ENCODE assay signal across 8 cellular contexts in genomic region chr17:21306611-21307272, GRCh38. TPM values are rescaled to one million over a fixed set of nuclear protein-coding genes. Genes with fewer than 3 reads are reported as not detected.
DNase-seq lines count a peak whose midpoint lies in the region; ATAC-seq, FAIRE-seq and TF ChIP-seq lines count a peak whose summit lies in the region.
"Not testable (repeated sequence)": the region's sequence is repeated elsewhere in the genome, so short reads cannot be mapped to it uniquely, and the experiment has no call there.

No MANE protein-coding gene starts in this region.

- H3K27ac ChIP-seq in HEK293 (ENCODE audit: extremely low read depth, low read depth, low read length); right lobe of liver; pancreas: not testable (repeated sequence)
- peak overlapping the region; percentile 27 to 36 for H3K27ac ChIP-seq in ascending aorta
- peak overlapping the region in 1 of 2 donors; percentile 35 for H3K27ac ChIP-seq in tibial artery

- peaks cover 4 to 74% of the 10 kb centered on the region in 2 experiments; a peak in 2 of 3 replicates for H3K36me3 ChIP-seq in HEK293 (ENCODE audit: control insufficient read depth in 2 of 2, insufficient read depth in 1 of 2, low read length in 2 of 2)
- peaks cover 38 to 69% of the 10 kb centered on the region in 2 donors for H3K36me3 ChIP-seq in ascending aorta
- peaks cover 4 to 61% (median 19%) of the 10 kb centered on the region in 4 donors for H3K36me3 ChIP-seq in right lobe of liver
- peaks cover 3 to 37% (median 10%) of the 10 kb centered on the region in 3 donors for H3K36me3 ChIP-seq in pancreas
- peaks cover 45 to 87% (median 72%) of the 10 kb centered on the region in 3 donors for H3K36me3 ChIP-seq in tibial artery

- H3K27me3 ChIP-seq in ascending aorta, right lobe of liver, pancreas, tibial artery: not testable (repeated sequence)

- DNase-seq in A172 (ENCODE audit: low spot score) (peak; percentile 52), ascending aorta (ENCODE audit: low spot score in 2 of 2) (peak in 1 of 2 donors; percentile 52), cardiac septum (ENCODE audit: low spot score) (peak; percentile 65), right lobe of liver (peak in 2 of 3 donors; percentile 24 to 26), pancreas (peak in 4 of 6 donors; percentile 4 to 24 (median 12)), tibial artery (peak; percentile 18 to 53)
- DNase-seq in activated CD4-positive, alpha-beta T cell treated with anti-CD3 and anti-CD28 coated beads for 1 hour: peak; percentile 7

- CTCF ChIA-PET in HEK293 (lab: Yijun Ruan, JAX): not testable (repeated sequence)

- whole genome bisulfite sequencing in right lobe of liver (ENCODE audit: insufficient coverage, low coverage, low lambda C conversion rate, missing lambda C conversion rate): 84% methylated on average over 5 of the region's 8 CpGs
- WGBS in pancreas, 2 donors: 82 to 83% methylated on average over 8 of the region's 8 CpGs

- not testable (repeated sequence) for H3K4me3 ChIP-seq in HEK293 (ENCODE audit: low read depth, low read length); ascending aorta; right lobe of liver; pancreas; tibial artery

- not testable (repeated sequence) for ATAC-seq in right lobe of liver, pancreas

- not testable (repeated sequence) for FAIRE-seq in pancreas (lab: Jason Lieb, UNC)

- POLR2A ChIA-PET in HEK293 (lab: Yijun Ruan, JAX): not testable (repeated sequence)

- not testable (repeated sequence) for TF ChIP-seq POLR2A in right lobe of liver (IDR thresholded peaks at IDR 0.05)

- H3K9me3 ChIP-seq in HEK293 (ENCODE audit: control insufficient read depth, insufficient read depth, low read depth, low read length); ascending aorta; right lobe of liver; pancreas; tibial artery: not testable (repeated sequence)

- H3K4me1 ChIP-seq in HEK293 (ENCODE audit: control insufficient read depth, insufficient read depth, low read length); right lobe of liver; pancreas: not testable (repeated sequence)
- H3K4me1 ChIP-seq in ascending aorta (peaks cover 9 to 13% of the 10 kb centered on the region in 2 donors), tibial artery (peaks cover 0 to 24% (median 5%) of the 10 kb centered on the region in 4 donors)

- not testable (repeated sequence) for TF ChIP-seq CTCF in HEK293 (tag by site-specific recombination; IDR thresholded peaks at IDR 0.05); ascending aorta (IDR thresholded peaks at IDR 0.05); right lobe of liver (IDR thresholded peaks at IDR 0.05); pancreas (IDR thresholded peaks at IDR 0.05); tibial artery (IDR thresholded peaks at IDR 0.05)

- intact Hi-C loops in ascending aorta (cut with DNase I); cardiac septum (cut with DNase I); right lobe of liver (cut with DNase I); pancreas (cut with DNase I); tibial artery (cut with DNase I; ENCODE audit: low total_unique reads): not testable (repeated sequence)

TF ChIP-seq in HEK293, 187 proteins besides CTCF, POLR2A, EP300 and RAD21:
- TF ChIP-seq ZNF121 (tag by site-specific recombination; IDR thresholded peaks at IDR 0.05): 0 out of 2 replicates have a peak, but pooled peaks have one; percentile 18

RNA-seq across cellular contexts. Expression of gene MAP2K3, which starts 22.2 kb away (rescaled TPM):
- total RNA-seq in A172 (2014; rRNA removed; shearing (Covaris generic)): 12.1 and 16.8 TPM in 2 replicates
- total RNA-seq in ascending aorta: 294 TPM
- total RNA-seq in cardiac septum: 70.5 TPM
- total RNA-seq in right lobe of liver: 10 to 100 TPM; 22.6 to 80.7 (median 60.7) TPM
- 10 to 100 TPM; 16.4 to 25.0 (median 19.9) TPM for total RNA-seq in pancreas
- polyA plus RNA-seq in pancreas: 10 to 100 TPM; 21.9 to 40.9 TPM

RNA-seq across cellular contexts. Expression of gene NATD1, which starts 53.5 kb away (rescaled TPM):
- 1.9 and 2.9 TPM in 2 replicates for total RNA-seq in A172 (2014; rRNA removed; shearing (Covaris generic))
- total RNA-seq in ascending aorta: 13.4 TPM
- 14.4 TPM for total RNA-seq in cardiac septum
- total RNA-seq in right lobe of liver: 1 to 10 TPM; 3.3 to 5.5 (median 4.7) TPM
- 1 to 10 TPM; 3.1 to 8.3 (median 5.3) TPM for total RNA-seq in pancreas
- polyA plus RNA-seq in pancreas: 1 to 10 TPM; 2.3 TPM
